28 cellular contexts compared by ENCODE assay signal in the genomic region with DNA sequence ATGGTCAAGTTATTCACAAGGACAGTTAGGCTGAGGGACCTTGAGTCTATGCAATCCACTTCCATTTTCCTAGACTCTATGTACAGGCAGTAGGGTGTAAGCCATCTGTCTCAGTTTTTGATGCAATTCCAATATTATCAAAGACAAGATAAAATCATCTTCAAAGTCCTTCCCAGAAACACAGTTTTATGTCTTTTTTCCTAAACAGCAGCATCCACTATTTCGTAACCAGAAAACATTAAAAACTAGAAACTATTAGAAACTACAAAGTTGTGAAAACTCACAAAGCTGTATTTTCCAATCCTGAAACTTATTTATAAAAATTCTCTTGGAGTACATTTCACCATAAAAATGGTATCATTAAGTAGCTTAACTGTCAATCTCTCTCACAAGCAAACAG.
"Had no signal": no experiment of that assay in that cellular context is flagged by ENCODE, and none has a peak within 500 bp of the region (broad histone marks: within the 10 kb centered on the region; RNA-seq: fewer than 3 reads in every experiment).

No MANE protein-coding gene starts in this region.

- H3K27ac Mint-ChIP-seq: mesothelial cell of epicardium; natural killer cell; nephron progenitor cell; neural progenitor cell; progenitor cell of endocrine pancreas; stimulated activated naive CD8-positive, alpha-beta T cell treated with anti-CD3 and anti-CD28 coated beads, Interleukin-15, amount 100 ng/mL, for 72 hours; type B pancreatic cell had no signal

- H3K27me3 ChIP-seq: left lung, neural progenitor cell, ovary, tibial nerve, uterus had no signal

- H3K4me3 Mint-ChIP-seq: immature natural killer cell; mesothelial cell of epicardium; naive B cell; natural killer cell; nephron progenitor cell; neural progenitor cell; stimulated activated naive CD8-positive, alpha-beta T cell treated with anti-CD3 and anti-CD28 coated beads, Interleukin-15, amount 100 ng/mL, for 72 hours; type B pancreatic cell had no signal

- H3K4me1 ChIP-seq: uterus had no signal

- H3K9me3 Mint-ChIP-seq: neural progenitor cell, type B pancreatic cell had no signal

- ATAC-seq: left colon; left lung; lower lobe of right lung; natural killer cell; right cardiac atrium; sciatic nerve; stimulated activated naive CD8-positive, alpha-beta T cell treated with anti-CD3 and anti-CD28 coated beads, Interleukin-15, amount 100 ng/mL, for 72 hours had no signal

- DNase-seq: hippocampal formation; immature natural killer cell; kidney; left colon; left lung; lower lobe of right lung; mammary epithelial cell; mesendoderm; naive B cell; natural killer cell; nephron progenitor cell; ovary; right cardiac atrium; stimulated activated CD4-positive, alpha-beta T cell treated with anti-CD3 and anti-CD28 coated beads, Interleukin-12 subunit alpha, Interleukin-12 subunit beta, amount 100 ng/mL, for 4 hours; stimulated activated CD4-positive, alpha-beta T cell treated with anti-CD3 and anti-CD28 coated beads, Interleukin-15, amount 100 ng/mL, for 24 hours; stimulated activated CD4-positive, alpha-beta T cell treated with anti-CD3 and anti-CD28 coated beads, Interleukin-2, amount 100 ng/mL, for 24 hours; stimulated activated CD4-positive, alpha-beta T cell treated with anti-CD3 and anti-CD28 coated beads, Interleukin-4, amount 100 ng/mL, for 1 hour; stimulated activated naive CD4-positive, alpha-beta T cell treated with Interleukin-2 at 50 U/mL for 16 hours; stimulated activated naive CD8-positive, alpha-beta T cell treated with anti-CD3 and anti-CD28 coated beads, Interleukin-15, amount 100 ng/mL, for 72 hours; substantia nigra; uterus had no signal

- H3K36me3 ChIP-seq: neural progenitor cell, ovary, uterus had no signal

- H3K27me3 Mint-ChIP-seq: naive B cell; progenitor cell of endocrine pancreas; stimulated activated naive CD8-positive, alpha-beta T cell treated with anti-CD3 and anti-CD28 coated beads, Interleukin-15, amount 100 ng/mL, for 72 hours; type B pancreatic cell had no signal

- H3K9me3 ChIP-seq: left lung, lower lobe of right lung, ovary, uterus had no signal

- H3K27ac ChIP-seq: left lung, lower lobe of right lung, neural progenitor cell, ovary, skin epidermis, tibial nerve, uterus had no signal

- H3K4me3 ChIP-seq: left lung, lower lobe of right lung, neural progenitor cell, ovary, skin epidermis, tibial nerve, uterus had no signal
